Comparison of ENCODE assay signal across 1 cellular context in genomic region chr22:49317369-49317768, GRCh38.
TF ChIP-seq lines count a peak whose summit lies in the region.

No MANE protein-coding gene starts in this region.

TF ChIP-seq in SK-N-SH, 30 proteins besides CTCF, POLR2A, EP300 and RAD21 (continued from another document):
- TF ChIP-seq REST (IDR thresholded peaks at IDR 0.05; ENCODE audit: low read depth, low read length): no peak
- TF ChIP-seq FOXJ3 (CRISPR knock-in tag; IDR thresholded peaks at IDR 0.05): no peak
- no peak for TF ChIP-seq JUND (IDR thresholded peaks at IDR 0.05)
- TF ChIP-seq FOSL2 (IDR thresholded peaks at IDR 0.05; ENCODE audit: borderline replicate concordance, low read depth): no peak
- no peak for TF ChIP-seq RXRA (IDR thresholded peaks at IDR 0.05; ENCODE audit: borderline replicate concordance, low read depth)
- no peak for TF ChIP-seq IRF3 (IDR thresholded peaks at IDR 0.05; ENCODE audit: low read depth, low read length)
- no peak for TF ChIP-seq SIN3A (IDR thresholded peaks at IDR 0.05; ENCODE audit: borderline replicate concordance, low read depth, low read length)
- TF ChIP-seq RFX5 (IDR thresholded peaks at IDR 0.05; ENCODE audit: low read length): no peak
- no peak for TF ChIP-seq USF2 (IDR thresholded peaks at IDR 0.05; ENCODE audit: borderline replicate concordance, low read depth, low read length)
- TF ChIP-seq ELF1 (IDR thresholded peaks at IDR 0.05): no peak
- TF ChIP-seq TEAD4 (IDR thresholded peaks at IDR 0.05; ENCODE audit: borderline replicate concordance, insufficient read depth): no peak
- no peak for TF ChIP-seq MXI1 (IDR thresholded peaks at IDR 0.05; ENCODE audit: low read depth, low read length)
- TF ChIP-seq RCOR1 (IDR thresholded peaks at IDR 0.05; ENCODE audit: low read length): no peak
- TF ChIP-seq MAX (IDR thresholded peaks at IDR 0.05; ENCODE audit: low read depth): no peak
- TF ChIP-seq GABPA (IDR thresholded peaks at IDR 0.05; ENCODE audit: low read depth): no peak
- no peak for TF ChIP-seq TCF12 (IDR thresholded peaks at IDR 0.05)
